ENCODE assay signal across 10 cellular contexts in genomic region chr2:68907923-68908253, GRCh38. TPM values are rescaled to one million over a fixed set of nuclear protein-coding genes. Genes with fewer than 3 reads are reported as not detected.
DNase-seq lines count a peak whose midpoint lies in the region; ATAC-seq and TF ChIP-seq lines count a peak whose summit lies in the region.
"Had no signal": no experiment of that assay in that cellular context is flagged by ENCODE, and none has a peak within 500 bp of the region (broad histone marks: within the 10 kb centered on the region; RNA-seq: fewer than 3 reads in every experiment).

No MANE protein-coding gene starts in this region.

- ATAC-seq in Right ventricle myocardium inferior (peak; percentile 3), heart right ventricle (no peak), HG03095 (IDR thresholded peaks at IDR 0.05; ENCODE audit: unreplicated experiment) (peak; percentile 15)

- no peaks in the 10 kb centered on the region for H3K36me3 ChIP-seq in heart right ventricle
- no peaks in the 10 kb centered on the region for H3K36me3 ChIP-seq in thyroid gland
- H3K36me3 ChIP-seq: SJCRH30 had no signal

- H3K27me3 Mint-ChIP-seq in activated T-helper 2 cell treated with anti-CD3 and anti-CD28 coated beads, Interferon-gamma antibody, Interleukin-2, Interleukin-4, amounts not matched to agents 10 μg/mL and 5 μg/mL and 100 μg/mL, durations not matched to agents 14 hours and 24 hours and 36 hours (ENCODE audit: low read depth) = peaks cover 8% of the 10 kb centered on the region

- TF ChIP-seq CTCF in heart right ventricle (IDR thresholded peaks at IDR 0.05) (no peak), thyroid gland (IDR thresholded peaks at IDR 0.05) (no peak)

- DNase-seq in Right ventricle myocardium inferior (ENCODE audit: missing footprints) = no peak
- no peak for DNase-seq in heart right ventricle
- no peak for DNase-seq in activated T-helper 2 cell treated with anti-CD3 and anti-CD28 coated beads, Interferon-gamma antibody, Interleukin-2, Interleukin-4, amounts not matched to agents 10 μg/mL and 5 μg/mL and 100 μg/mL, durations not matched to agents 14 hours and 24 hours and 36 hours (ENCODE audit: low spot score)
- no peak for DNase-seq in thyroid gland
- DNase-seq in foreskin melanocyte = no peak
- no peak for DNase-seq in cerebellum (ENCODE audit: low spot score)
- no peak for DNase-seq in HPDE6-E6E7 (ENCODE audit: extremely low spot score)

- peak overlapping the region; percentile 79 for H3K27ac Mint-ChIP-seq in activated T-helper 2 cell treated with anti-CD3 and anti-CD28 coated beads, Interferon-gamma antibody, Interleukin-2, Interleukin-4, amounts not matched to agents 10 μg/mL and 5 μg/mL and 100 μg/mL, durations not matched to agents 14 hours and 24 hours and 36 hours

- H3K9me3 ChIP-seq in heart right ventricle (peaks cover 0 to 10% (median 0%) of the 10 kb centered on the region in 11 donors), thyroid gland (no peaks in the 10 kb centered on the region)

- intact Hi-C loops in Right ventricle myocardium inferior (cut with DNase I) = loop anchor here (5.0 kb wide), 1 partner anchor 201 kb away; no protein-coding TSS in a partner anchor
- intact Hi-C loops in heart right ventricle (cut with DNase I) = loop anchor here in 6 of 10 donors (2.0 to 5.0 kb wide), 3 partner anchors 71 to 157 kb away; no protein-coding TSS in a partner anchor
- intact Hi-C loops in activated T-helper 2 cell treated with anti-CD3 and anti-CD28 coated beads, Interferon-gamma antibody, Interleukin-2, Interleukin-4, amounts not matched to agents 10 μg/mL and 5 μg/mL and 100 μg/mL, durations not matched to agents 14 hours and 24 hours and 36 hours (cut with micrococcal nuclease) = loop anchor here (1.0 kb wide), 1 partner anchor 191 kb away; no protein-coding TSS in a partner anchor
- intact Hi-C loops in thyroid gland (cut with DNase I) = no loop called here

- H3K4me3 Mint-ChIP-seq in activated T-helper 2 cell treated with anti-CD3 and anti-CD28 coated beads, Interferon-gamma antibody, Interleukin-2, Interleukin-4, amounts not matched to agents 10 μg/mL and 5 μg/mL and 100 μg/mL, durations not matched to agents 14 hours and 24 hours and 36 hours (ENCODE audit: low read depth) = no peak overlapping the region

- H3K4me1 ChIP-seq in heart right ventricle = peaks cover 0 to 41% (median 8%) of the 10 kb centered on the region in 9 donors
- H3K4me1 ChIP-seq in thyroid gland = peaks cover 12 to 13% of the 10 kb centered on the region in 2 donors

- TF ChIP-seq POLR2A in thyroid gland (IDR thresholded peaks at IDR 0.05) = no peak

- H3K4me1 Mint-ChIP-seq in activated T-helper 2 cell treated with anti-CD3 and anti-CD28 coated beads, Interferon-gamma antibody, Interleukin-2, Interleukin-4, amounts not matched to agents 10 μg/mL and 5 μg/mL and 100 μg/mL, durations not matched to agents 14 hours and 24 hours and 36 hours (ENCODE audit: low read depth) = peaks cover 32% of the 10 kb centered on the region

- 86 to 95% methylated on average over 4 of the region's 4 CpGs for WGBS in heart right ventricle, 2 donors
- WGBS in thyroid gland, 2 donors = 83 to 89% methylated on average over 4 of the region's 4 CpGs

- H3K27ac ChIP-seq in heart right ventricle (peak overlapping the region in 1 of 10 donors; percentile 80), thyroid gland (peak overlapping the region in 2 of 3 donors; percentile 66 to 69)

- H3K4me3 ChIP-seq in heart right ventricle (no peak overlapping the region), thyroid gland (replicated peaks in 1 of 3) (no peak overlapping the region)
- H3K4me3 ChIP-seq: SJCRH30 had no signal

- peaks cover 21% of the 10 kb centered on the region for H3K9me3 Mint-ChIP-seq in activated T-helper 2 cell treated with anti-CD3 and anti-CD28 coated beads, Interferon-gamma antibody, Interleukin-2, Interleukin-4, amounts not matched to agents 10 μg/mL and 5 μg/mL and 100 μg/mL, durations not matched to agents 14 hours and 24 hours and 36 hours

- H3K27me3 ChIP-seq in heart right ventricle (peaks cover 0 to 8% (median 0%) of the 10 kb centered on the region in 7 donors), thyroid gland (no peaks in the 10 kb centered on the region)
- H3K27me3 ChIP-seq: SJCRH30 had no signal

- H3K36me3 Mint-ChIP-seq in activated T-helper 2 cell treated with anti-CD3 and anti-CD28 coated beads, Interferon-gamma antibody, Interleukin-2, Interleukin-4, amounts not matched to agents 10 μg/mL and 5 μg/mL and 100 μg/mL, durations not matched to agents 14 hours and 24 hours and 36 hours (ENCODE audit: low read depth) = peaks cover 15% of the 10 kb centered on the region

RNA-seq across cellular contexts. Expression of gene BMP10, which starts 36.7 kb away (rescaled TPM):
- total RNA-seq in Right ventricle myocardium inferior (0.35 TPM), heart right ventricle (under 1 TPM in 1 of 10 donors, not detected in 9; 0.31 TPM), thyroid gland (not detected), cerebellum (not detected)
- polyA plus RNA-seq in heart right ventricle = under 1 TPM in 1 of 2 donors, not detected in 1; 0.03 TPM
- not detected in 2 replicates for total RNA-seq in activated T-helper 2 cell treated with anti-CD3 and anti-CD28 coated beads, Interferon-gamma antibody, Interleukin-2, Interleukin-4, amounts not matched to agents 10 μg/mL and 5 μg/mL and 100 μg/mL, durations not matched to agents 14 hours and 24 hours and 36 hours
- total RNA-seq: SJCRH30 had no signal

RNA-seq across cellular contexts. Expression of gene GKN2, which starts 44.8 kb away (rescaled TPM):
- total RNA-seq in Right ventricle myocardium inferior (not detected), heart right ventricle (not detected), thyroid gland (not detected), cerebellum (not detected)
- not detected for polyA plus RNA-seq in heart right ventricle
- total RNA-seq in activated T-helper 2 cell treated with anti-CD3 and anti-CD28 coated beads, Interferon-gamma antibody, Interleukin-2, Interleukin-4, amounts not matched to agents 10 μg/mL and 5 μg/mL and 100 μg/mL, durations not matched to agents 14 hours and 24 hours and 36 hours = not detected in 2 replicates
- total RNA-seq: left ventricle myocardium superior, SJCRH30 had no signal

Comparison
In these comparisons a context has a peak if more than half of its experiments do, and no peak if none do; other contexts are left out.
1. ATAC-seq: peak in Right ventricle myocardium inferior (single experiment) and HG03095 (single experiment); none in heart right ventricle (0 of 8).